In the genomic region with DNA sequence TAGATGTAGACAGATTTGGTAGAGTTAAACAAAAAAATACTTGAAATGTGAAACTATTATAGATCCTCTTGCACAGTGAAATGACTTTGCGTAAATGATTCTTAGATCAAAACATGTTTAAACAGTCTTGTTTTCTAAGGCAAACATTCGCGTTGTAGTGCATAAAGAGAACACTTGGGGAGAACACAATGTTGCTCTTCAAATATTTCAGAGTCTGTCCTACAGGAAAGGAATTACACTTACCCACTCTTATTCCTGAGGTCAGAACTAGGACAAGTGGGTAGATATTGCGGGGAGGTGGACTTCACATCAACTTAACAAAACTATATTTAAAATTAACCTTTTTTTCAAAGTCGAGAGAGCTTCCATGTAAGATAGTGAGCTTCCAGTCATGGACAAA, we compare ENCODE assay signal across 28 cellular contexts.
"Had no signal": no experiment of that assay in that cellular context is flagged by ENCODE, and none has a peak within 500 bp of the region (broad histone marks: within the 10 kb centered on the region; RNA-seq: fewer than 3 reads in every experiment).

No MANE protein-coding gene starts in this region.

- H3K36me3 ChIP-seq: ascending aorta, breast epithelium, cardiac muscle cell, colonic mucosa, esophagus squamous epithelium, gastroesophageal sphincter, heart right ventricle had no signal

- H3K27ac Mint-ChIP-seq: activated CD4-positive, alpha-beta memory T cell treated with anti-CD3 and anti-CD28 coated beads for 36 hours; activated CD4-positive, alpha-beta T cell treated with anti-CD3 and anti-CD28 coated beads for 36 hours; activated CD4-positive, alpha-beta T cell treated with anti-CD3 and anti-CD28 coated beads, Interleukin-2, amount 10 ng/mL, durations not matched to agents 24 days and 14 days; activated naive CD4-positive, alpha-beta T cell treated with anti-CD3 and anti-CD28 coated beads, Interleukin-2, amount 10 ng/mL, durations not matched to agents 7 days and 5 days; activated naive CD4-positive, alpha-beta T cell treated with anti-CD3 and anti-CD28 coated beads, Interleukin-2, amount 50 U/mL, for 72 hours; activated naive CD8-positive, alpha-beta T cell treated with anti-CD3 and anti-CD28 coated beads, Interleukin-2, amount 10 ng/mL, durations not matched to agents 7 days and 5 days; activated T-cell treated with anti-CD3 and anti-CD28 coated beads, Interleukin-2, amount 50 U/mL, for 24 hours; activated T-cell treated with anti-CD3 and anti-CD28 coated beads, Interleukin-2, amount 50 U/mL, for 72 hours had no signal

- H3K27ac ChIP-seq: ascending aorta, breast epithelium, cardiac muscle cell, colonic mucosa, epithelial cell of prostate, esophagus squamous epithelium, gastroesophageal sphincter, heart right ventricle had no signal

- H3K4me3 ChIP-seq: ascending aorta, breast epithelium, cardiac muscle cell, colonic mucosa, esophagus squamous epithelium, gastroesophageal sphincter, heart right ventricle had no signal

- H3K4me1 ChIP-seq: ascending aorta, breast epithelium, colonic mucosa, esophagus squamous epithelium, gastroesophageal sphincter, heart right ventricle had no signal

- H3K4me3 Mint-ChIP-seq: activated CD4-positive, alpha-beta memory T cell treated with anti-CD3 and anti-CD28 coated beads for 36 hours; activated CD4-positive, alpha-beta T cell treated with anti-CD3 and anti-CD28 coated beads for 36 hours; activated CD4-positive, alpha-beta T cell treated with anti-CD3 and anti-CD28 coated beads, Interleukin-2, amount 10 ng/mL, durations not matched to agents 24 days and 14 days; activated naive CD4-positive, alpha-beta T cell treated with anti-CD3 and anti-CD28 coated beads, Interleukin-2, amount 10 ng/mL, durations not matched to agents 7 days and 5 days; activated naive CD8-positive, alpha-beta T cell treated with anti-CD3 and anti-CD28 coated beads, Interleukin-2, amount 10 ng/mL, durations not matched to agents 7 days and 5 days; activated T-cell treated with anti-CD3 and anti-CD28 coated beads, Interleukin-2, amount 50 U/mL, for 24 hours; activated T-cell treated with anti-CD3 and anti-CD28 coated beads, Interleukin-2, amount 50 U/mL, for 72 hours; brain had no signal

- H3K27me3 ChIP-seq: ascending aorta, breast epithelium, cardiac muscle cell, colonic mucosa, esophagus squamous epithelium, gastroesophageal sphincter, heart right ventricle had no signal

- DNase-seq: activated CD4-positive, alpha-beta memory T cell treated with anti-CD3 and anti-CD28 coated beads for 36 hours; activated CD4-positive, alpha-beta T cell treated with anti-CD3 and anti-CD28 coated beads for 36 hours; activated CD4-positive, alpha-beta T cell treated with anti-CD3 and anti-CD28 coated beads, Interleukin-2, amount 10 ng/mL, durations not matched to agents 24 days and 14 days; activated CD4-positive, CD25-positive, alpha-beta regulatory T cell; activated CD4-positive, CD25-positive, alpha-beta regulatory T cell treated with anti-CD3 and anti-CD28 coated beads, Interleukin-2, amount 50 U/mL, for 72 hours; activated CD8-positive, alpha-beta memory T cell treated with anti-CD3 and anti-CD28 coated beads, Interleukin-2, amount 50 U/mL, for 48 hours; activated gamma-delta T cell; activated naive CD4-positive, alpha-beta T cell; activated naive CD4-positive, alpha-beta T cell treated with anti-CD3 and anti-CD28 coated beads, Interleukin-2, amount 10 ng/mL, durations not matched to agents 7 days and 5 days; activated naive CD8-positive, alpha-beta T cell treated with anti-CD3 and anti-CD28 coated beads, Interleukin-2, amount 10 ng/mL, durations not matched to agents 7 days and 5 days; activated T-cell treated with anti-CD3 and anti-CD28 coated beads for 4 hours; activated T-cell treated with anti-CD3 and anti-CD28 coated beads, Interleukin-2, amount 50 U/mL, for 24 hours; activated T-cell treated with anti-CD3 and anti-CD28 coated beads, Interleukin-2, amount 50 U/mL, for 72 hours; central memory CD4-positive, alpha-beta T cell; cerebellar nuclear complex; colonic mucosa; effector CD8-positive, alpha-beta T cell; esophagus squamous epithelium; foreskin melanocyte; heart right ventricle; T-helper 2 cell had no signal

- ATAC-seq: activated CD4-positive, alpha-beta T cell treated with anti-CD3 and anti-CD28 coated beads for 36 hours; activated naive CD4-positive, alpha-beta T cell treated with anti-CD3 and anti-CD28 coated beads, Interleukin-2, amount 50 U/mL, for 72 hours; activated T-cell treated with anti-CD3 and anti-CD28 coated beads, Interleukin-2, amount 50 U/mL, for 72 hours; gastroesophageal sphincter; heart right ventricle had no signal

- H3K9me3 ChIP-seq: ascending aorta, breast epithelium, colonic mucosa, esophagus squamous epithelium, gastroesophageal sphincter, heart right ventricle had no signal

- H3K4me1 Mint-ChIP-seq: activated CD4-positive, alpha-beta T cell treated with anti-CD3 and anti-CD28 coated beads for 36 hours; activated CD4-positive, alpha-beta T cell treated with anti-CD3 and anti-CD28 coated beads, Interleukin-2, amount 10 ng/mL, durations not matched to agents 24 days and 14 days; activated naive CD4-positive, alpha-beta T cell treated with anti-CD3 and anti-CD28 coated beads, Interleukin-2, amount 10 ng/mL, durations not matched to agents 7 days and 5 days; activated naive CD8-positive, alpha-beta T cell treated with anti-CD3 and anti-CD28 coated beads, Interleukin-2, amount 10 ng/mL, durations not matched to agents 7 days and 5 days had no signal

- H3K27me3 Mint-ChIP-seq: activated CD4-positive, alpha-beta memory T cell treated with anti-CD3 and anti-CD28 coated beads for 36 hours; activated CD4-positive, alpha-beta T cell treated with anti-CD3 and anti-CD28 coated beads for 36 hours; activated CD4-positive, alpha-beta T cell treated with anti-CD3 and anti-CD28 coated beads, Interleukin-2, amount 10 ng/mL, durations not matched to agents 24 days and 14 days; activated naive CD4-positive, alpha-beta T cell treated with anti-CD3 and anti-CD28 coated beads, Interleukin-2, amount 10 ng/mL, durations not matched to agents 7 days and 5 days; activated naive CD8-positive, alpha-beta T cell treated with anti-CD3 and anti-CD28 coated beads, Interleukin-2, amount 10 ng/mL, durations not matched to agents 7 days and 5 days; activated T-cell treated with anti-CD3 and anti-CD28 coated beads, Interleukin-2, amount 50 U/mL, for 24 hours had no signal

- H3K9me3 Mint-ChIP-seq: activated CD4-positive, alpha-beta memory T cell treated with anti-CD3 and anti-CD28 coated beads for 36 hours; activated CD4-positive, alpha-beta T cell treated with anti-CD3 and anti-CD28 coated beads, Interleukin-2, amount 10 ng/mL, durations not matched to agents 24 days and 14 days; activated naive CD4-positive, alpha-beta T cell treated with anti-CD3 and anti-CD28 coated beads, Interleukin-2, amount 10 ng/mL, durations not matched to agents 7 days and 5 days; activated naive CD8-positive, alpha-beta T cell treated with anti-CD3 and anti-CD28 coated beads, Interleukin-2, amount 10 ng/mL, durations not matched to agents 7 days and 5 days; activated T-cell treated with anti-CD3 and anti-CD28 coated beads, Interleukin-2, amount 50 U/mL, for 24 hours; activated T-cell treated with anti-CD3 and anti-CD28 coated beads, Interleukin-2, amount 50 U/mL, for 72 hours; brain had no signal

- H3K36me3 Mint-ChIP-seq: activated CD4-positive, alpha-beta memory T cell treated with anti-CD3 and anti-CD28 coated beads for 36 hours; activated naive CD4-positive, alpha-beta T cell treated with anti-CD3 and anti-CD28 coated beads, Interleukin-2, amount 10 ng/mL, durations not matched to agents 7 days and 5 days; activated naive CD4-positive, alpha-beta T cell treated with anti-CD3 and anti-CD28 coated beads, Interleukin-2, amount 50 U/mL, for 72 hours; activated naive CD8-positive, alpha-beta T cell treated with anti-CD3 and anti-CD28 coated beads, Interleukin-2, amount 10 ng/mL, durations not matched to agents 7 days and 5 days; brain had no signal
